9 cellular contexts compared by ENCODE assay signal in genomic region chr20:35277127-35277526, GRCh38. TPM values are rescaled to one million over a fixed set of nuclear protein-coding genes. Genes with fewer than 3 reads are reported as not detected.
DNase-seq lines count a peak whose midpoint lies in the region; ATAC-seq and TF ChIP-seq lines count a peak whose summit lies in the region.
"Had no signal": no experiment of that assay in that cellular context is flagged by ENCODE, and none has a peak within 500 bp of the region (broad histone marks: within the 10 kb centered on the region; RNA-seq: fewer than 3 reads in every experiment).

No MANE protein-coding gene starts in this region.

- peaks cover 53% of the 10 kb centered on the region for H3K36me3 ChIP-seq in HAP-1 (replicated peaks)

- H3K9me3 ChIP-seq in HAP-1 (no peaks in the 10 kb centered on the region), right cardiac atrium (ENCODE audit: control insufficient read depth, low read length) (no peaks in the 10 kb centered on the region)

- peak overlapping the region; percentile 99 for H3K27ac Mint-ChIP-seq in stimulated activated effector memory CD8-positive, alpha-beta T cell treated with anti-CD3 and anti-CD28 coated beads, Interleukin-12 subunit alpha, Interleukin-12 subunit beta, amount 100 ng/mL, for 72 hours

- H3K4me3 Mint-ChIP-seq in stimulated activated effector memory CD8-positive, alpha-beta T cell treated with anti-CD3 and anti-CD28 coated beads, Interleukin-12 subunit alpha, Interleukin-12 subunit beta, amount 100 ng/mL, for 72 hours: peak overlapping the region; percentile 99

- peaks cover 85% of the 10 kb centered on the region for H3K36me3 Mint-ChIP-seq in stimulated activated effector memory CD8-positive, alpha-beta T cell treated with anti-CD3 and anti-CD28 coated beads, Interleukin-12 subunit alpha, Interleukin-12 subunit beta, amount 100 ng/mL, for 72 hours

- 8% methylated on average over 10 of the region's 10 CpGs for WGBS in right cardiac atrium

- peak overlapping the region; percentile 71 for H3K4me3 ChIP-seq in HAP-1
- H3K4me3 ChIP-seq in right cardiac atrium (ENCODE audit: low read length): peak overlapping the region; percentile 77

- no peak for ATAC-seq in right cardiac atrium
- ATAC-seq in stimulated activated effector memory CD8-positive, alpha-beta T cell treated with anti-CD3 and anti-CD28 coated beads, Interleukin-12 subunit alpha, Interleukin-12 subunit beta, amount 100 ng/mL, for 72 hours: no peak
- no peak for ATAC-seq in GM19395 (IDR thresholded peaks at IDR 0.05; ENCODE audit: unreplicated experiment)
- no peak for ATAC-seq in HG03354 (IDR thresholded peaks at IDR 0.05; ENCODE audit: poor library complexity, severe bottlenecking, unreplicated experiment)

- H3K9me3 Mint-ChIP-seq in stimulated activated effector memory CD8-positive, alpha-beta T cell treated with anti-CD3 and anti-CD28 coated beads, Interleukin-12 subunit alpha, Interleukin-12 subunit beta, amount 100 ng/mL, for 72 hours: no peaks in the 10 kb centered on the region

- in situ Hi-C loops in HAP-1 (cut with MboI; ENCODE audit: low sequenced_read_pairs): no loop called here

- peaks cover 38% of the 10 kb centered on the region for H3K4me1 Mint-ChIP-seq in stimulated activated effector memory CD8-positive, alpha-beta T cell treated with anti-CD3 and anti-CD28 coated beads, Interleukin-12 subunit alpha, Interleukin-12 subunit beta, amount 100 ng/mL, for 72 hours

- DNase-seq in HAP-1 (ENCODE audit: low spot score in 2 of 2) (no peak), right cardiac atrium (peak in 1 of 3 donors; percentile 45), NCI-H2196 treated with DMSO at 0.1 percent for 48 hours (lab: John Stamatoyannopoulos, UW; ENCODE audit: unreplicated experiment) (no peak), LoVo (ENCODE audit: low spot score) (no peak)
- no peak for DNase-seq in stimulated activated effector memory CD8-positive, alpha-beta T cell treated with anti-CD3 and anti-CD28 coated beads, Interleukin-12 subunit alpha, Interleukin-12 subunit beta, amount 100 ng/mL, for 72 hours (ENCODE audit: low spot score in 2 of 2)
- DNase-seq: NCI-H1694 had no signal

- TF ChIP-seq CTCF in VCaP (conservative IDR thresholded peaks at IDR 0.05): no peak

- intact Hi-C loops in right cardiac atrium (cut with DNase I): loop anchor here in 1 of 4 donors (10.0 kb wide), 1 partner anchor 432 kb away; no protein-coding TSS in a partner anchor

- H3K27me3 ChIP-seq in HAP-1 (ENCODE audit: low read depth) (no peaks in the 10 kb centered on the region), right cardiac atrium (ENCODE audit: control insufficient read depth, insufficient read depth) (no peaks in the 10 kb centered on the region)

- H3K27ac ChIP-seq in VCaP (peak overlapping the region; percentile 89), right cardiac atrium (ENCODE audit: low read length) (peak overlapping the region; percentile 86)

- H3K4me1 ChIP-seq in HAP-1: peaks cover 7% of the 10 kb centered on the region; the same call in 1 of the 2 replicates
- H3K4me1 ChIP-seq in right cardiac atrium (ENCODE audit: control insufficient read depth, insufficient read depth, low read length): no peaks in the 10 kb centered on the region

RNA-seq across cellular contexts. Expression of gene MMP24OS, which starts 0.8 kb away (rescaled TPM):
- 10 to 100 TPM; 45.1 to 65.0 (median 48.6) TPM for total RNA-seq in right cardiac atrium
- polyA plus RNA-seq in right cardiac atrium: 47.1 TPM

RNA-seq across cellular contexts. Expression of gene EIF6, which starts 7.4 kb away (rescaled TPM):
- 10 to 100 TPM; 36.2 to 57.3 (median 41.4) TPM for total RNA-seq in right cardiac atrium
- 37.7 TPM for polyA plus RNA-seq in right cardiac atrium

RNA-seq across cellular contexts. Expression of gene FAM83C, which starts 15.1 kb away (rescaled TPM):
- total RNA-seq in right cardiac atrium: not detected
- not detected for polyA plus RNA-seq in right cardiac atrium

RNA-seq across cellular contexts. Expression of gene MMP24, which starts 50.6 kb away (rescaled TPM):
- under 1 TPM; 0.39 to 0.48 (median 0.44) TPM for total RNA-seq in right cardiac atrium
- 0.27 TPM for polyA plus RNA-seq in right cardiac atrium
